10 cellular contexts compared by ENCODE assay signal in genomic region chr5:151063590-151063989, GRCh38. TPM values are rescaled to one million over a fixed set of nuclear protein-coding genes. Genes with fewer than 3 reads are reported as not detected.
DNase-seq lines count a peak whose midpoint lies in the region; ATAC-seq and TF ChIP-seq lines count a peak whose summit lies in the region.
"Had no signal": no experiment of that assay in that cellular context is flagged by ENCODE, and none has a peak within 500 bp of the region (broad histone marks: within the 10 kb centered on the region; RNA-seq: fewer than 3 reads in every experiment).

No MANE protein-coding gene starts in this region.

- TF ChIP-seq CTCF in activated B cell treated with CpG ODN at 0.5 μM for 24 hours (IDR thresholded peaks at IDR 0.05) = no peak

- POLR2A ChIA-PET in activated B cell treated with CpG ODN at 0.5 μM for 24 hours (lab: Charles Lee) = interaction anchor here (0.6 to 8.2 kb wide), 7 partner anchors 12 to 150 kb away, joined by 3 to 215 read pairs (median 4); partner anchors contain the start of gene TNIP1

- peak overlapping the region; percentile 53 for H3K4me3 Mint-ChIP-seq in activated B cell treated with CpG ODN at 0.5 μM for 24 hours

- H3K27ac Mint-ChIP-seq in activated B cell treated with CpG ODN at 0.5 μM for 24 hours = peak overlapping the region; percentile 89

- H3K36me3 Mint-ChIP-seq in activated B cell treated with CpG ODN at 0.5 μM for 24 hours (ENCODE audit: low read depth) = peaks cover 97% of the 10 kb centered on the region

- CTCF ChIA-PET in activated B cell treated with CpG ODN at 0.5 μM for 24 hours (lab: Charles Lee) = interaction anchor here (0.6 to 1.9 kb wide), 4 partner anchors 12 to 175 kb away, joined by 3 to 8 read pairs (median 4); no protein-coding TSS in a partner anchor

- peaks cover 99% of the 10 kb centered on the region for H3K4me1 Mint-ChIP-seq in activated B cell treated with CpG ODN at 0.5 μM for 24 hours

- no peaks in the 10 kb centered on the region for H3K27me3 Mint-ChIP-seq in activated B cell treated with CpG ODN at 0.5 μM for 24 hours

- H3K27me3 ChIP-seq in H7 (ENCODE audit: control insufficient read depth, insufficient read depth, low read length) = no peaks in the 10 kb centered on the region

- H3K36me3 ChIP-seq in H7 (replicated peaks; ENCODE audit: control insufficient read depth, insufficient read depth, low read length) = peaks cover 4% of the 10 kb centered on the region; the same call in 1 of the 2 replicates

- intact Hi-C loops in activated B cell treated with CpG ODN at 0.5 μM for 24 hours (cut with micrococcal nuclease) = no loop called here
- intact Hi-C loops in left cardiac atrium (cut with DNase I) = no loop called here

- H3K9me3 Mint-ChIP-seq in activated B cell treated with CpG ODN at 0.5 μM for 24 hours = no peaks in the 10 kb centered on the region

- peak overlapping the region in 14 of 21 experiments; percentile 9 to 79 (median 54) for H3K27ac ChIP-seq in skin epidermis

- H3K4me3 ChIP-seq in H7 (ENCODE audit: insufficient read depth, low read depth, low read length) = no peak overlapping the region
- H3K4me3 ChIP-seq in skin epidermis = no peak overlapping the region

- DNase-seq in H7 = peak; percentile 40
- DNase-seq in activated B cell treated with CpG ODN at 0.5 μM for 24 hours = no peak
- no peak for DNase-seq in left cardiac atrium
- no peak for DNase-seq in DMS 273 treated with DMSO at 0.1 percent for 48 hours (lab: John Stamatoyannopoulos, UW)
- DNase-seq in RKO (ENCODE audit: low spot score) = no peak
- no peak for DNase-seq in NCI-H526 (lab: John Stamatoyannopoulos, UW)
- no peak for DNase-seq in stimulated activated CD4-positive, alpha-beta T cell treated with anti-CD3 and anti-CD28 coated beads, Interleukin-12 subunit alpha, Interleukin-12 subunit beta, amount 100 ng/mL, for 4 hours
- DNase-seq: central memory CD4-positive, alpha-beta T cell; stimulated activated CD4-positive, alpha-beta T cell treated with anti-CD3 and anti-CD28 coated beads, Interleukin-2, amount 100 ng/mL, for 48 hours had no signal

- no peak for ATAC-seq in activated B cell treated with CpG ODN at 0.5 μM for 24 hours (ENCODE audit: low read depth)
- ATAC-seq in left cardiac atrium = peak; percentile 5 to 7

RNA-seq across cellular contexts. Expression of gene TNIP1, which starts 17.2 kb away (rescaled TPM):
- 27.3 and 38.6 TPM in 2 replicates for total RNA-seq in H7 (2014; rRNA removed; shearing (Covaris generic))
- total RNA-seq in activated B cell treated with CpG ODN at 0.5 μM for 24 hours (506 and 512 TPM in 2 replicates), left cardiac atrium (100 to 1,000 TPM in 1 of 2 donors, 10 to 100 TPM in 1; 80.4 to 101 TPM)

RNA-seq across cellular contexts. Expression of gene GPX3, which starts 43.2 kb away (rescaled TPM):
- total RNA-seq in H7 (2014; rRNA removed; shearing (Covaris generic)) = 22.4 and 39.8 TPM in 2 replicates
- total RNA-seq in activated B cell treated with CpG ODN at 0.5 μM for 24 hours (0.18 and 0.76 TPM in 2 replicates), left cardiac atrium (1,000 to 10,000 TPM; 1,172 to 1,220 TPM)

Comparison
In these comparisons a context has a peak if more than half of its experiments do, and no peak if none do; other contexts are left out.
1. RNA of gene GPX3, which starts 43.2 kb away (total RNA-seq): 1,172 to 1,220 TPM in left cardiac atrium and 22.4 to 39.8 TPM in H7; 0.18 to 0.76 TPM in activated B cell treated with CpG ODN at 0.5 μM for 24 hours; every median in the first group is over 10 times any median in the second.